Comparison of ENCODE assay signal across 8 cellular contexts in the genomic region with DNA sequence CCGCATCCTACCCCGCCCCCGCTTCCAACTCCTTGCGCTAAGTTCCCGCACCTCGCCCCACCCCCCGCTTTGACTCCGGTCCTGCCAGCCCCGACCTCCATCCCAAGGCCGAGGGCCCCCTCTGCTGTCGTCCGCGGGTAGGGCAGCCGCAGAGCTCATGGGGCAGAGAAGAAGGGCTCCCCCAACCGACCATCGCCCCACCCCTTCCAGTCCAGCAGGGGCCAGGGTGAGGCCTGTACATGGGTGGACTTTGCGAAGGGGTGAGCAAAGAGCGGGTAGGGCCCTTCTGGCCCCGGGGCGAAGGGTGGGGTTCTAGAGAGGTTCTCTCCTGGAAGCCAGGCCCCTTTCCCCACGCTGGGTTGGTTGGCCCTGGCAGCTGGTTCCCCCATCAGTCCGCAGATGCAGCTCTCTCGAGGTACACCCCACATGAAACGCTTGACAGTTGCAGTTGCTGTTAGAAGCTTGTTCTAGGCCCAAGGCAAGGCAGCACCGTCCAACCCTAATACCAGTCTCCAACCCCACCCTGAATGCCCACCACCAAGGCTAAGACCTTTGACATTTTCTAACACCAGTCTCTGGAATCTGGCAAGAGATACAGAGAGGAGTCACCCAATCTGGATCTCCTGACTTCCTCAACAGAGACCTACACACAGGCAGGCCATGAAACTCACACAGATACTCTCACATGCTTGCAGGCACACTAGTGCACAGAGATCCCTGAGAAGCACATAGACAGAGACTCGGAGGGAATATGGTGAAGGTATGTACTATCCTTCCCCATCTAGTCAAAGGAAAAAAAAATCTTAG. TPM values are rescaled to one million over a fixed set of nuclear protein-coding genes. Genes with fewer than 3 reads are reported as not detected.
DNase-seq lines count a peak whose midpoint lies in the region; ATAC-seq, FAIRE-seq and TF ChIP-seq lines count a peak whose summit lies in the region.

No MANE protein-coding gene starts in this region.

- no peak overlapping the region for H3K27ac Mint-ChIP-seq in activated CD4-positive, alpha-beta T cell treated with anti-CD3 and anti-CD28 coated beads for 36 hours
- peak overlapping the region; percentile 74 for H3K27ac Mint-ChIP-seq in chondrocyte (ENCODE audit: unreplicated experiment)

- FAIRE-seq in GM12892 (lab: Jason Lieb, UNC): peak; percentile 46

- TF ChIP-seq POLR2A in GM12892 (IDR thresholded peaks at IDR 0.05; ENCODE audit: low read depth, low read length): no peak

- peak; percentile 88 for TF ChIP-seq CTCF in chondrocyte (IDR thresholded peaks at IDR 0.05)

- peak overlapping the region; percentile 75 for H3K4me3 Mint-ChIP-seq in activated CD4-positive, alpha-beta T cell treated with anti-CD3 and anti-CD28 coated beads for 36 hours
- H3K4me3 Mint-ChIP-seq in chondrocyte (ENCODE audit: unreplicated experiment): peak overlapping the region; percentile 80

- intact Hi-C loops in activated CD4-positive, alpha-beta T cell treated with anti-CD3 and anti-CD28 coated beads for 36 hours (cut with DNase I, micrococcal nuclease): loop anchor here (1.0 to 2.0 kb wide), 13 partner anchors 27 to 493 kb away; a partner anchor contains a TSS

- ATAC-seq in HG03175 (IDR thresholded peaks at IDR 0.05; ENCODE audit: unreplicated experiment): peak; percentile 58
- peak; percentile 85 for ATAC-seq in activated CD4-positive, alpha-beta T cell treated with anti-CD3 and anti-CD28 coated beads for 36 hours
- no peak for ATAC-seq in HG02938 (IDR thresholded peaks at IDR 0.05; ENCODE audit: unreplicated experiment)

- no peaks in the 10 kb centered on the region for H3K36me3 Mint-ChIP-seq in activated CD4-positive, alpha-beta T cell treated with anti-CD3 and anti-CD28 coated beads for 36 hours (ENCODE audit: low read depth)
- no peaks in the 10 kb centered on the region for H3K36me3 Mint-ChIP-seq in chondrocyte (ENCODE audit: low read depth)

- no peaks in the 10 kb centered on the region for H3K27me3 ChIP-seq in layer of hippocampus (ENCODE audit: control insufficient read depth, insufficient read depth, low read length)

- no peaks in the 10 kb centered on the region for H3K9me3 Mint-ChIP-seq in activated CD4-positive, alpha-beta T cell treated with anti-CD3 and anti-CD28 coated beads for 36 hours (ENCODE audit: low read depth)
- no peaks in the 10 kb centered on the region for H3K9me3 Mint-ChIP-seq in chondrocyte (ENCODE audit: low read depth)

- CTCF ChIA-PET in activated CD4-positive, alpha-beta T cell treated with anti-CD3 and anti-CD28 coated beads for 36 hours (lab: Charles Lee): interaction anchor here (0.5 to 3.1 kb wide), 45 partner anchors 9 to 319 kb away, joined by 3 to 30 read pairs (median 4); a partner anchor contains a TSS

- no peaks in the 10 kb centered on the region for H3K27me3 Mint-ChIP-seq in activated CD4-positive, alpha-beta T cell treated with anti-CD3 and anti-CD28 coated beads for 36 hours
- no peaks in the 10 kb centered on the region for H3K27me3 Mint-ChIP-seq in chondrocyte (ENCODE audit: low read depth)

- DNase-seq in GM12892 (ENCODE audit: insufficient read length) (peak; percentile 99), NCI-H345 treated with DMSO at 0.1 percent for 48 hours (lab: John Stamatoyannopoulos, UW; ENCODE audit: unreplicated experiment) (peak; percentile 46), chondrocyte (ENCODE audit: low spot score) (peak; percentile 97)
- DNase-seq in activated CD4-positive, alpha-beta T cell treated with anti-CD3 and anti-CD28 coated beads for 36 hours: peak; percentile 99
- DNase-seq in stimulated activated CD4-positive, alpha-beta T cell treated with anti-CD3 and anti-CD28 coated beads, Interleukin-15, amount 100 ng/mL, for 48 hours (ENCODE audit: low read depth in 2 of 2): peak; percentile 90 to 98

- H3K27ac ChIP-seq in layer of hippocampus (ENCODE audit: low read depth, low read length): peak overlapping the region; percentile 93

- peaks cover 10% of the 10 kb centered on the region for H3K4me1 Mint-ChIP-seq in activated CD4-positive, alpha-beta T cell treated with anti-CD3 and anti-CD28 coated beads for 36 hours
- H3K4me1 Mint-ChIP-seq in chondrocyte (ENCODE audit: low read depth): peaks cover 12% of the 10 kb centered on the region

- POLR2A ChIA-PET in activated CD4-positive, alpha-beta T cell treated with anti-CD3 and anti-CD28 coated beads for 36 hours (lab: Charles Lee): interaction anchor here (0.6 to 1.5 kb wide), 5 partner anchors 27 to 224 kb away, joined by 3 to 10 read pairs (median 6); a partner anchor contains a TSS

RNA-seq across cellular contexts. Expression of a gene that starts 25.3 kb away (rescaled TPM):
- polyA plus RNA-seq in GM12892 (2012; ENCODE audit: missing spikeins): 0.08 TPM
- total RNA-seq in activated CD4-positive, alpha-beta T cell treated with anti-CD3 and anti-CD28 coated beads for 36 hours: 1 to 10 TPM; 1.2 TPM
- 11.9 to 20.4 TPM (median 12.2 TPM) in 3 replicates for total RNA-seq in chondrocyte

RNA-seq across cellular contexts. Expression of a gene that starts 26.4 kb away (rescaled TPM):
- polyA plus RNA-seq in GM12892 (2012; ENCODE audit: missing spikeins): 0.47 TPM
- under 1 TPM; 0.79 to 0.91 TPM for total RNA-seq in activated CD4-positive, alpha-beta T cell treated with anti-CD3 and anti-CD28 coated beads for 36 hours
- total RNA-seq in chondrocyte: 0.46 to 7.3 TPM (median 5.2 TPM) in 3 replicates

Comparison
In these comparisons a context has a peak if more than half of its experiments do, and no peak if none do; other contexts are left out.
1. DNase-seq: peak in every context shown above with its lines; median percentile 99 in GM12892; 99 in activated CD4-positive, alpha-beta T cell treated with anti-CD3 and anti-CD28 coated beads for 36 hours; 97 in chondrocyte; 94 in stimulated activated CD4-positive, alpha-beta T cell treated with anti-CD3 and anti-CD28 coated beads, Interleukin-15, amount 100 ng/mL, for 48 hours; 46 in NCI-H345 treated with DMSO at 0.1 percent for 48 hours.